Comparison of ENCODE assay signal across 8 cellular contexts in the genomic region with DNA sequence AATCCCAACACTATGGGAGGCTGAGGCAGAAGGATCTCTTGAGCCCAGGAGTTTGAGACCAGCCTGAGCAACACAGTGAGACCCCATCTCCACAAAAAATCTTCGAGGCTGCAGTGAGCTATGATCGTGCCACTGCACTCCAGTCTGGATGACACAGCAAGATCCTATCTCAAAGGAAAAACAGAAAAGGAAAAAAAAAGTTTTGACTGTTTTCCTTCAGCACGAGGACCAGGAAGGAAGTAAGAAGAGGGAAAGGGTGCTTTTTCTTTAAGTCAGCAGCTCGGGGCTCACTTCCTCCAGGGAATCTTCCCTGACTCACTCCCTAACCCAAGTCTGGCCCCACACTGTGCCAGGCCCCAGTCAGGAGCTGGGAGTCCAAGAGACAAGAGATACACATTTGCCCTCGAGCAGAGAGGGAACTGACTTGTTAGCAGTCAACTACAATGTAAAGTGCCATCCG. TPM values are rescaled to one million over a fixed set of nuclear protein-coding genes. Genes with fewer than 3 reads are reported as not detected.
DNase-seq lines count a peak whose midpoint lies in the region; ATAC-seq and TF ChIP-seq lines count a peak whose summit lies in the region.

No MANE protein-coding gene starts in this region.

- no peaks in the 10 kb centered on the region for H3K36me3 ChIP-seq in smooth muscle cell (ENCODE audit: low read depth)

- H3K36me3 Mint-ChIP-seq in activated T-helper 17 cell treated with anti-CD3 and anti-CD28 coated beads, Interleukin-2, amount 50 U/mL, for 72 hours (ENCODE audit: low read depth) = no peaks in the 10 kb centered on the region

- H3K27ac ChIP-seq in smooth muscle cell (ENCODE audit: low read depth) = peak overlapping the region; percentile 74

- intact Hi-C loops in left ventricle myocardium superior (cut with micrococcal nuclease) = no loop called here

- H3K4me2 ChIP-seq in smooth muscle cell = peak overlapping the region; percentile 58

- H3K4me3 Mint-ChIP-seq in activated T-helper 17 cell treated with anti-CD3 and anti-CD28 coated beads, Interleukin-2, amount 50 U/mL, for 72 hours = peak overlapping the region; percentile 68

- no peak for TF ChIP-seq CTCF in smooth muscle cell (IDR thresholded peaks at IDR 0.05; ENCODE audit: borderline replicate concordance, insufficient read depth, poor library complexity, severe bottlenecking)

- H3K9me3 Mint-ChIP-seq in activated T-helper 17 cell treated with anti-CD3 and anti-CD28 coated beads, Interleukin-2, amount 50 U/mL, for 72 hours = no peaks in the 10 kb centered on the region

- peaks cover 25% of the 10 kb centered on the region for H3F3A ChIP-seq in smooth muscle cell (ENCODE audit: low read depth)

- H3K27ac Mint-ChIP-seq in activated T-helper 17 cell treated with anti-CD3 and anti-CD28 coated beads, Interleukin-2, amount 50 U/mL, for 72 hours = peak overlapping the region; percentile 61

- no peak for ATAC-seq in activated T-helper 17 cell treated with anti-CD3 and anti-CD28 coated beads, Interleukin-2, amount 50 U/mL, for 72 hours (replicated peaks)
- peak; percentile 9 for ATAC-seq in left ventricle myocardium superior

- DNase-seq in HT-29 (ENCODE audit: low spot score) = peak; percentile 48
- peak; percentile 62 for DNase-seq in left ventricle myocardium superior
- DNase-seq in smooth muscle cell (lab: John Stamatoyannopoulos, UW; ENCODE audit: unreplicated experiment) = no peak
- DNase-seq in stimulated activated naive CD4-positive, alpha-beta T cell (lab: John Stamatoyannopoulos, UW) = no peak
- no peak for DNase-seq in COLO829 (ENCODE audit: low spot score)
- DNase-seq in cerebellar cortex (ENCODE audit: low spot score) = no peak
- no peak for DNase-seq in stimulated activated CD4-positive, alpha-beta T cell treated with anti-CD3 and anti-CD28 coated beads, Interleukin-4, amount 100 ng/mL, for 4 hours

- no peaks in the 10 kb centered on the region for H3K27me3 Mint-ChIP-seq in activated T-helper 17 cell treated with anti-CD3 and anti-CD28 coated beads, Interleukin-2, amount 50 U/mL, for 72 hours

- H3K4me1 Mint-ChIP-seq in activated T-helper 17 cell treated with anti-CD3 and anti-CD28 coated beads, Interleukin-2, amount 50 U/mL, for 72 hours = peaks cover 54% of the 10 kb centered on the region

- H2AFZ ChIP-seq in smooth muscle cell (ENCODE audit: low read depth) = no peak overlapping the region

- H3K9ac ChIP-seq in smooth muscle cell (ENCODE audit: low read depth) = no peak overlapping the region

- H3K27me3 ChIP-seq in smooth muscle cell (ENCODE audit: low read depth) = no peaks in the 10 kb centered on the region

- H4K20me1 ChIP-seq in smooth muscle cell (ENCODE audit: low read depth) = no peaks in the 10 kb centered on the region

- peaks cover 37% of the 10 kb centered on the region for H3K79me2 ChIP-seq in smooth muscle cell (ENCODE audit: low read depth)

- WGBS in smooth muscle cell (ENCODE audit: low lambda C conversion rate) = 12% methylated on average over 6 of the region's 6 CpGs

- peaks cover 32% of the 10 kb centered on the region for H3K4me1 ChIP-seq in smooth muscle cell (ENCODE audit: low read depth)

- H3K9me3 ChIP-seq in smooth muscle cell (replicated peaks; ENCODE audit: low read depth) = no peaks in the 10 kb centered on the region

- H3K4me3 ChIP-seq in smooth muscle cell = no peak overlapping the region

RNA-seq across cellular contexts. Expression of gene ARRB1, which starts 14.2 kb away (rescaled TPM):
- total RNA-seq in HT-29 (2014; rRNA removed; shearing (Covaris generic)) = 28.6 and 33.5 TPM in 2 replicates
- 10 to 100 TPM; 10.7 to 14.7 TPM for total RNA-seq in activated T-helper 17 cell treated with anti-CD3 and anti-CD28 coated beads, Interleukin-2, amount 50 U/mL, for 72 hours
- total RNA-seq in left ventricle myocardium superior (26.5 TPM), smooth muscle cell (16.9 and 19.7 TPM in 2 replicates)
- 4.6 and 6.6 TPM in 2 replicates for polyA plus RNA-seq in smooth muscle cell

Comparison
In these comparisons a context has a peak if more than half of its experiments do, and no peak if none do; other contexts are left out.
1. DNase-seq: peak in HT-29 (single experiment) and left ventricle myocardium superior (single experiment); none in smooth muscle cell (single experiment), stimulated activated naive CD4-positive, alpha-beta T cell (0 of 6), COLO829 (single experiment), cerebellar cortex (single experiment) and stimulated activated CD4-positive, alpha-beta T cell treated with anti-CD3 and anti-CD28 coated beads, Interleukin-4, amount 100 ng/mL, for 4 hours (0 of 2).